Comparison of ENCODE assay signal across 8 cellular contexts in the genomic region with DNA sequence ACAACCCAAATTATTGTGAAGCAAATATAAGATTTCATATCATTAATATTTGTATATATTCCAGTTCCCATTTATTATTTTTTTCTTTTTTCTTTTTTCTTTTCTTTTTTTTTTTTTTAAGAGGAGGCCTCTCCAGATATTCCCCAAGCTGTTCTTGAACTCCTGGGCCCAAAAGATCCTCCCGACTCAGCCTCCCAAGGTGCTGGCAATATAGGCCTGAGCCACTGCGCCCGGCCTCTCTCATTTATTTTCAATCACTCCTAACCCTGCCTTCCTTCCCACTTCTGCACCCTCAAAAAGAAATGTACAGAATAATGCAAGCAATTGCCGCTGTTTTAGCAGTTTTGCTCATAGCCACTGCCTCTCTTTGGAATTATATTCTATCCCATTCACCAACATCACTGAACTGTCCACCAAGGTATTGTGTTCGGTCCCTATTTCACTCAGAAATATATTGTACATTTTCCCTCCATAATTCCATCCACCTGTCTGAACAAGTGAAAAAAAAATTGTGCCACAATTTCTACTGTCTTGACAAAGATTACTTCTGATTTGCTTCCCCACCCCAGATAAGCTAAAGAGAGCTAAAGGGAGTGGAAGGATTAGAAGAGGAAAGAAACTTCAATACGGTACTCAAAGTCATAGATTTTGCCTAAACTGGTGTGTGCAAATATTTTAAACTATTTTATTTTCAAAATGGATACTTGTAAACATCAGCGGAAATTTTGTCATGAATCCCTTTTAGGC. TPM values are rescaled to one million over a fixed set of nuclear protein-coding genes. Genes with fewer than 3 reads are reported as not detected.
DNase-seq lines count a peak whose midpoint lies in the region; ATAC-seq, FAIRE-seq and TF ChIP-seq lines count a peak whose summit lies in the region.

No MANE protein-coding gene starts in this region.

- H2BK120ac ChIP-seq in H1 (replicated peaks; ENCODE audit: low read depth, low read length), result no peak overlapping the region

- no peak overlapping the region for H3K23ac ChIP-seq in H1 (ENCODE audit: insufficient read length)

- TF ChIP-seq EP300 in H1 (IDR thresholded peaks at IDR 0.05; ENCODE audit: borderline replicate concordance in 1 of 2, low read depth in 2 of 2, low read length in 2 of 2) (no peak), ovary (IDR thresholded peaks at IDR 0.05) (no peak)

- peaks cover 22% of the 10 kb centered on the region for H3K36me3 Mint-ChIP-seq in CD8-positive, alpha-beta T cell

- H3K4me3 Mint-ChIP-seq in CD8-positive, alpha-beta T cell, result peak overlapping the region; percentile 94

- H4K8ac ChIP-seq in H1 (ENCODE audit: extremely low read depth, insufficient read depth, low read length), result no peak overlapping the region

- H3K56ac ChIP-seq in H1 (replicated peaks; ENCODE audit: insufficient read length, low read depth, low read length), result no peak overlapping the region

- H2AFZ ChIP-seq in OCI-LY3 (ENCODE audit: low read depth, low read length), result no peak overlapping the region
- H2AFZ ChIP-seq in H1 (ENCODE audit: low read length), result no peak overlapping the region

- DNase-seq in CD8-positive, alpha-beta T cell, result no peak
- DNase-seq in H1 (ENCODE audit: low read depth in 1 of 2, low spot score in 2 of 2) (no peak), ovary (no peak), DMS53 (lab: John Stamatoyannopoulos, UW) (no peak), midbrain (lab: John Stamatoyannopoulos, UW) (no peak), NCI-H82 treated with DMSO at 0.1 percent for 48 hours (lab: John Stamatoyannopoulos, UW; ENCODE audit: unreplicated experiment) (no peak)

- TF ChIP-seq POLR2A in H1 (IDR thresholded peaks at IDR 0.05; ENCODE audit: control extremely low read depth in 1 of 2, low read depth in 2 of 2, low read length in 2 of 2) (no peak), ovary (IDR thresholded peaks at IDR 0.05) (no peak)

- H2BK5ac ChIP-seq in H1 (ENCODE audit: low read depth, low read length), result no peak overlapping the region

- peaks cover 13% of the 10 kb centered on the region for H3K23me2 ChIP-seq in H1 (ENCODE audit: low read depth, low read length)

- H3K4me3 ChIP-seq in CD8-positive, alpha-beta T cell (ENCODE audit: low read depth, low read length), result peak overlapping the region; percentile 68
- H3K4me3 ChIP-seq in OCI-LY3 (ENCODE audit: low read length), result peak overlapping the region; percentile 80
- peak overlapping the region in 3 of 4 experiments; percentile 67 to 91 (median 78); a peak in 5 of 8 replicates for H3K4me3 ChIP-seq in H1 (ENCODE audit: extremely low read depth in 1 of 4, insufficient read depth in 2 of 4, low read depth in 3 of 4, low read length in 4 of 4)
- peak overlapping the region; percentile 90 for H3K4me3 ChIP-seq in ovary

- no peak overlapping the region for H2BK20ac ChIP-seq in H1 (ENCODE audit: low read length)

- no peaks in the 10 kb centered on the region for H3K9me3 ChIP-seq in CD8-positive, alpha-beta T cell (ENCODE audit: low read length)
- no peaks in the 10 kb centered on the region for H3K9me3 ChIP-seq in OCI-LY3 (ENCODE audit: insufficient read depth, low read length)
- no peaks in the 10 kb centered on the region for H3K9me3 ChIP-seq in H1 (ENCODE audit: insufficient read depth in 2 of 2, low read depth in 1 of 2, low read length in 1 of 2)
- no peaks in the 10 kb centered on the region for H3K9me3 ChIP-seq in ovary

- no peak for TF ChIP-seq RAD21 in H1 (IDR thresholded peaks at IDR 0.05 in 1 of 2, conservative IDR thresholded peaks at IDR 0.05 in 1 of 2; ENCODE audit: low read depth in 2 of 2, low read length in 2 of 2)

- POLR2A ChIA-PET in CD8-positive, alpha-beta T cell (lab: Charles Lee), result interaction anchor here (0.6 to 4.3 kb wide), 14 partner anchors 10 to 1169 kb away, joined by 3 to 28 read pairs (median 4); a partner anchor contains a TSS
- POLR2A ChIA-PET in H1 (lab: Charles Lee; ENCODE audit: partially characterized antibody), result interaction anchor here (0.8 to 1.0 kb wide), 3 partner anchors 10 to 388 kb away, joined by 3 read pairs; no protein-coding TSS in a partner anchor

- peaks cover 71% of the 10 kb centered on the region for H3K4me1 Mint-ChIP-seq in CD8-positive, alpha-beta T cell (ENCODE audit: low read depth)

- H4K91ac ChIP-seq in H1 (replicated peaks; ENCODE audit: insufficient read length, low read length), result no peak overlapping the region

- H3K36me3 ChIP-seq in CD8-positive, alpha-beta T cell (ENCODE audit: insufficient read depth, low read length), result no peaks in the 10 kb centered on the region
- H3K36me3 ChIP-seq in OCI-LY3 (replicated peaks; ENCODE audit: low read depth, low read length), result peaks cover 40% of the 10 kb centered on the region
- no peaks in the 10 kb centered on the region for H3K36me3 ChIP-seq in H1 (ENCODE audit: control insufficient read depth in 2 of 4, insufficient read depth in 4 of 4, low read length in 3 of 4)
- H3K36me3 ChIP-seq in ovary, result no peaks in the 10 kb centered on the region

- no peak for ATAC-seq in CD8-positive, alpha-beta T cell
- no peak for ATAC-seq in HG03460 (IDR thresholded peaks at IDR 0.05; ENCODE audit: unreplicated experiment)

- H3K9me3 Mint-ChIP-seq in CD8-positive, alpha-beta T cell, result no peaks in the 10 kb centered on the region

- peaks cover 97% of the 10 kb centered on the region for H3K79me2 ChIP-seq in OCI-LY3 (ENCODE audit: low read length)
- peaks cover 2 to 42% of the 10 kb centered on the region in 2 experiments; a peak in 2 of 4 replicates for H3K79me2 ChIP-seq in H1 (ENCODE audit: control insufficient read depth in 1 of 2, insufficient read depth in 2 of 2, low read length in 2 of 2)

- no peak overlapping the region for H3K4ac ChIP-seq in H1 (replicated peaks; ENCODE audit: insufficient read length, low read depth, low read length)

- FAIRE-seq in H1 (lab: Jason Lieb, UNC), result no peak

- H3K27me3 Mint-ChIP-seq in CD8-positive, alpha-beta T cell (ENCODE audit: low read depth), result no peaks in the 10 kb centered on the region

- H3K79me1 ChIP-seq in H1 (ENCODE audit: low read depth, low read length), result no peaks in the 10 kb centered on the region

- H4K20me1 ChIP-seq in OCI-LY3 (ENCODE audit: insufficient read depth, low read length) (peaks cover 22% of the 10 kb centered on the region), H1 (replicated peaks in 1 of 2; ENCODE audit: control insufficient read depth in 1 of 2, insufficient read depth in 2 of 2, low read length in 2 of 2) (no peaks in the 10 kb centered on the region)

- CTCF ChIA-PET in CD8-positive, alpha-beta T cell (lab: Charles Lee), result interaction anchor here (0.6 to 2.5 kb wide), 7 partner anchors 10 to 155 kb away, joined by 3 to 8 read pairs (median 3); no protein-coding TSS in a partner anchor
- CTCF ChIA-PET in H1 (lab: Charles Lee; ENCODE audit: partially characterized antibody), result interaction anchor here (2.1 kb wide), 1 partner anchor 156 kb away, joined by 10 read pairs; no protein-coding TSS in a partner anchor

- H3K4me1 ChIP-seq in CD8-positive, alpha-beta T cell (ENCODE audit: insufficient read depth, low read length), result peaks cover 49% of the 10 kb centered on the region
- peaks cover 57% of the 10 kb centered on the region for H3K4me1 ChIP-seq in OCI-LY3 (ENCODE audit: low read length)
- H3K4me1 ChIP-seq in H1 (replicated peaks in 1 of 4; ENCODE audit: control insufficient read depth in 3 of 4, insufficient read depth in 4 of 4, low read length in 3 of 4), result peaks cover 0 to 5% (median 3%) of the 10 kb centered on the region in 4 experiments; a peak in 4 of 7 replicates
- H3K4me1 ChIP-seq in ovary (ENCODE audit: insufficient read depth), result peaks cover 6% of the 10 kb centered on the region

- intact Hi-C loops in CD8-positive, alpha-beta T cell (cut with DNase I, micrococcal nuclease), result loop anchor here (1.0 to 5.0 kb wide), 4 partner anchors 8 to 206 kb away; a partner anchor contains a TSS
- intact Hi-C loops in ovary (cut with DNase I), result loop anchor here in 2 of 4 donors (5.0 kb wide), 1 partner anchor 154 kb away; no protein-coding TSS in a partner anchor

- no peak overlapping the region for H2BK12ac ChIP-seq in H1 (ENCODE audit: low read depth, low read length)

- no peaks in the 10 kb centered on the region for H3K27me3 ChIP-seq in CD8-positive, alpha-beta T cell (ENCODE audit: insufficient read depth, low read length)
- H3K27me3 ChIP-seq in OCI-LY3 (ENCODE audit: low read depth, low read length) (no peaks in the 10 kb centered on the region), H1 (replicated peaks in 1 of 4; ENCODE audit: control insufficient read depth in 3 of 4, extremely low read depth in 1 of 4, insufficient read depth in 3 of 4, low read length in 3 of 4) (peaks cover 0 to 9% (median 4%) of the 10 kb centered on the region in 4 experiments; a peak in 4 of 7 replicates), ovary (no peaks in the 10 kb centered on the region)

- no peak overlapping the region for H3K18ac ChIP-seq in H1 (ENCODE audit: extremely low read depth, low read length)

- H3K14ac ChIP-seq in H1 (ENCODE audit: insufficient read length), result no peak overlapping the region

- H3K27ac Mint-ChIP-seq in CD8-positive, alpha-beta T cell, result peak overlapping the region; percentile 94

- no peak overlapping the region for H4K5ac ChIP-seq in H1 (ENCODE audit: insufficient read length, low read depth, low read length)

- WGBS in H1 (ENCODE audit: extremely low coverage in 1 of 2, insufficient coverage in 1 of 2, insufficient read length in 1 of 2, insufficient replicate concordance in 2 of 2, low coverage in 1 of 2, low lambda C conversion rate in 2 of 2, missing lambda C conversion rate in 1 of 2), 2 experiments, result 91% methylated on average over 7 of the region's 7 CpGs; no CpG with 5 or more reads in 1 of the 2 experiments
- WGBS in ovary, 3 donors, result 71 to 74% (median 71%) methylated on average over 7 of the region's 7 CpGs

- peak overlapping the region; percentile 98 for H3K9ac ChIP-seq in OCI-LY3 (ENCODE audit: low read length)
- no peak overlapping the region for H3K9ac ChIP-seq in H1 (replicated peaks in 1 of 4; ENCODE audit: extremely low read depth in 1 of 4, low read depth in 3 of 4, low read length in 3 of 4)

- no peak overlapping the region for H2BK15ac ChIP-seq in H1 (ENCODE audit: low read length)

- no peak overlapping the region for H2AK5ac ChIP-seq in H1 (ENCODE audit: low read depth, low read length)

- H3K27ac ChIP-seq in CD8-positive, alpha-beta T cell (ENCODE audit: low read depth, low read length), result peak overlapping the region; percentile 82
- peak overlapping the region; percentile 99 for H3K27ac ChIP-seq in OCI-LY3 (ENCODE audit: low read length)
- no peak overlapping the region for H3K27ac ChIP-seq in H1 (ENCODE audit: low read depth, low read length)
- H3K27ac ChIP-seq in ovary, result no peak overlapping the region

- H3K4me2 ChIP-seq in OCI-LY3 (ENCODE audit: low read length) (peak overlapping the region; percentile 78), H1 (ENCODE audit: insufficient read depth in 1 of 2, low read depth in 2 of 2, low read length in 2 of 2) (peak overlapping the region; percentile 71 to 88)

- TF ChIP-seq CTCF in CD8-positive, alpha-beta T cell (IDR thresholded peaks at IDR 0.05), result no peak
- no peak for TF ChIP-seq CTCF in OCI-LY3 (IDR thresholded peaks at IDR 0.05; ENCODE audit: low read depth, low read length)
- TF ChIP-seq CTCF in H1 (IDR thresholded peaks at IDR 0.05; ENCODE audit: control extremely low read depth in 1 of 3, insufficient read depth in 1 of 3, low read depth in 1 of 3, low read length in 3 of 3), result no peak
- no peak for TF ChIP-seq CTCF in ovary (IDR thresholded peaks at IDR 0.05)

RNA-seq across cellular contexts. Expression of a gene that starts 1.9 kb away (rescaled TPM):
- 100 to 1,000 TPM; 169 to 194 TPM for total RNA-seq in CD8-positive, alpha-beta T cell
- 39.7 and 40.9 TPM in 2 replicates for total RNA-seq in H1 (2021; fragmentation: NEBNext Ultra II Directional; extraction: Animal tissue kit (Norgen Biotek cat#: 25700))
- polyA plus RNA-seq in H1 (2011; rRNA removed) (6.7 and 7.2 TPM in 2 replicates), ovary (10 to 100 TPM; 18.0 to 61.5 TPM)
- 8.4 TPM for polyA plus RNA-seq in H1 (2011; cell fraction: cytosol; rRNA removed)
- polyA plus RNA-seq in H1 (2011; cell fraction: nucleus; rRNA removed), result 7.7 TPM
- 17.2 to 21.2 TPM (median 19.9 TPM) in 4 replicates for polyA plus RNA-seq in H1 (2012, experiment 1 of 2)
- 4.3 TPM for polyA plus RNA-seq in H1 (2012, experiment 2 of 2)
- 25.0 TPM for polyA plus RNA-seq in H1 (2013, experiment 1 of 2)
- 23.0 TPM for polyA plus RNA-seq in H1 (2013, experiment 2 of 2)
- polyA minus RNA-seq in H1 (2011; rRNA and poly(A)+ RNA removed), result 10.5 and 29.5 TPM in 2 replicates
- polyA minus RNA-seq in H1 (2011; cell fraction: cytosol; rRNA and poly(A)+ RNA removed), result 19.4 TPM
- 16.4 TPM for polyA minus RNA-seq in H1 (2011; cell fraction: nucleus; rRNA and poly(A)+ RNA removed)
- total RNA-seq in ovary, result 10 to 100 TPM; 22.4 to 57.8 (median 49.0) TPM

RNA-seq across cellular contexts. Expression of a gene that starts 12.6 kb away (rescaled TPM):
- 10 to 100 TPM; 23.7 to 25.2 TPM for total RNA-seq in CD8-positive, alpha-beta T cell
- 28.4 and 30.7 TPM in 2 replicates for total RNA-seq in H1 (2021; fragmentation: NEBNext Ultra II Directional; extraction: Animal tissue kit (Norgen Biotek cat#: 25700))
- polyA plus RNA-seq in H1 (2011; rRNA removed) (13.5 and 19.3 TPM in 2 replicates), ovary (10 to 100 TPM; 16.3 to 44.0 TPM)
- polyA plus RNA-seq in H1 (2011; cell fraction: cytosol; rRNA removed), result 15.8 TPM
- 13.9 TPM for polyA plus RNA-seq in H1 (2011; cell fraction: nucleus; rRNA removed)
- 22.0 to 26.4 TPM (median 24.7 TPM) in 4 replicates for polyA plus RNA-seq in H1 (2012, experiment 1 of 2)
- polyA plus RNA-seq in H1 (2012, experiment 2 of 2), result 4.8 TPM
- polyA plus RNA-seq in H1 (2013, experiment 1 of 2), result 28.6 TPM
- polyA plus RNA-seq in H1 (2013, experiment 2 of 2), result 31.1 TPM
- 24.0 and 29.9 TPM in 2 replicates for polyA minus RNA-seq in H1 (2011; rRNA and poly(A)+ RNA removed)
- 13.4 TPM for polyA minus RNA-seq in H1 (2011; cell fraction: cytosol; rRNA and poly(A)+ RNA removed)
- 15.8 TPM for polyA minus RNA-seq in H1 (2011; cell fraction: nucleus; rRNA and poly(A)+ RNA removed)
- 10 to 100 TPM; 11.6 to 34.4 (median 28.3) TPM for total RNA-seq in ovary

Comparison
In these comparisons a context has a peak if more than half of its experiments do, and no peak if none do; other contexts are left out.
1. H3K27ac ChIP-seq: peak in CD8-positive, alpha-beta T cell (single experiment) and OCI-LY3 (single experiment); none in H1 (single experiment) and ovary (0 of 2).
2. Peak in every context shown above with its lines, with median percentiles within 50 percentile points of each other: H3K4me3 ChIP-seq.